In the genomic region with DNA sequence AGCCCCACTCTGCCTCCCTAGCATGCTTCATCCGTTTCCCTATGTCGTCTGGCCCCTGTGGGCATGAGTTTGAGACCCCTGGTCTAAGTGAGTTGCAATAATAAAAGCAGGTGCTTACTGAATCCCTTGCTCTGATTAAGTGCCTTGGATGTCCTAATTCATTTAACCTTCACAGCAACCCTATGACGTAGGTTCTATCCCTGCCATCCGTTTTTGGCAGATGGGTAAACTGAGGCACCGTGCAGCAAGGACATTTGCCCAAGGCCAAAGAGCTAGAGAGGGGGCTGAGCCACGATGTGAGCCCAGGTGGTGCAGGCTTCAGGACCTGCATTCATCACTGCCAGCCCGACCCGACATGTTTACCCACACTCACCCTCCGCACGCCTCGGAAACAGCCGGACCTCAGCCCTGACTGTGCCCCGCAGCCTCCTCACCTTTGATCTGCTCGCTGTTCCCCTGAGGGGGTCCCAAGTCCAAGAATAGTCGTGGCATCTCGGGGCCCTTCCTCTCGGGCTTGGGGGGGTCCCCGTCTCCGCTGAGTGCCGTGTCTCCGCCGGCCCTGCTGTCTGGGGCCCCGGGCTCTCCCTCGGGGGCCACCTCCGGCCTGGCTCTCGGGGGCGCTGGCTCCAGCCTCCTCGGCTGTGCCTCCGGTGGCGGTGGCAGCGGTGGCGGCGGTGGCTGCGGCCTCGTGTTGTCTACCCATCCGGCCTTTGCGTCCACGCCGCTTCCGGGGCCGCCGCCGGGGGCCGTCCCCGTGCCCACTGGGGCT, we compare ENCODE assay signal across 21 cellular contexts. TPM values are rescaled to one million over a fixed set of nuclear protein-coding genes. Genes with fewer than 3 reads are reported as not detected.
"Had no signal": no experiment of that assay in that cellular context is flagged by ENCODE, and none has a peak within 500 bp of the region (broad histone marks: within the 10 kb centered on the region; RNA-seq: fewer than 3 reads in every experiment).

No MANE protein-coding gene starts in this region.

- H3K4me3 ChIP-seq: spleen, transverse colon had no signal

- H3K4me3 Mint-ChIP-seq: activated CD4-positive, alpha-beta T cell treated with anti-CD3 and anti-CD28 coated beads, Interleukin-2, amount 10 ng/mL, durations not matched to agents 7 days and 5 days; activated naive CD8-positive, alpha-beta T cell had no signal

- H3K27ac ChIP-seq: spleen, transverse colon had no signal

- H3K36me3 ChIP-seq: prostate gland, spleen, transverse colon had no signal

- DNase-seq: activated CD4-positive, alpha-beta T cell treated with anti-CD3 and anti-CD28 coated beads, Interleukin-2, amount 10 ng/mL, durations not matched to agents 7 days and 5 days; activated CD4-positive, CD25-positive, alpha-beta regulatory T cell; activated CD8-positive, alpha-beta memory T cell treated with anti-CD3 and anti-CD28 coated beads for 24 hours; amygdala; dermis blood vessel endothelial cell; left cardiac atrium; natural killer cell; occipital lobe; spleen; stimulated activated CD4-positive, alpha-beta T cell treated with anti-CD3 and anti-CD28 coated beads, Interleukin-2, amount 100 ng/mL, for 24 hours; stimulated activated naive B cell treated with anti-CD40 and anti-IgM and Interleukin-4, amounts not matched to agents 10 μg/mL and 1 μg/mL and 100 μg/mL, for 72 hours; T-helper 2 cell; transverse colon had no signal

- H3K9me3 ChIP-seq: prostate gland, transverse colon had no signal

- H3K36me3 Mint-ChIP-seq: activated naive CD8-positive, alpha-beta T cell; natural killer cell had no signal

- H3K9me3 Mint-ChIP-seq: activated CD4-positive, alpha-beta T cell treated with anti-CD3 and anti-CD28 coated beads, Interleukin-2, amount 10 ng/mL, durations not matched to agents 7 days and 5 days; natural killer cell had no signal

- H3K27ac Mint-ChIP-seq: activated CD4-positive, alpha-beta T cell treated with anti-CD3 and anti-CD28 coated beads, Interleukin-2, amount 10 ng/mL, durations not matched to agents 7 days and 5 days; activated naive CD8-positive, alpha-beta T cell; stimulated activated naive B cell treated with anti-CD40 and anti-IgM and Interleukin-4, amounts not matched to agents 10 μg/mL and 1 μg/mL and 100 μg/mL, for 72 hours had no signal

- ATAC-seq: esophagus mucosa; left cardiac atrium; natural killer cell; sciatic nerve; stimulated activated naive B cell treated with anti-CD40 and anti-IgM and Interleukin-4, amounts not matched to agents 10 μg/mL and 1 μg/mL and 100 μg/mL, for 72 hours had no signal

- FAIRE-seq: TTC549 had no signal

RNA-seq across cellular contexts. Expression of gene LMTK3, which starts 14.5 kb away (rescaled TPM):
- total RNA-seq: dermis blood vessel endothelial cell, glomerular endothelial cell, subcutaneous adipose tissue had no signal

RNA-seq across cellular contexts. Expression of gene SULT2B1, which starts 54.8 kb away (rescaled TPM):
- total RNA-seq: cerebellum, dermis blood vessel endothelial cell, glomerular endothelial cell, occipital lobe, sciatic nerve, spleen, subcutaneous adipose tissue had no signal
